In genomic region chr9:70011366-70011765, GRCh38 we compare ENCODE assay signal across 19 cellular contexts. TPM values are rescaled to one million over a fixed set of nuclear protein-coding genes. Genes with fewer than 3 reads are reported as not detected.
DNase-seq lines count a peak whose midpoint lies in the region; ATAC-seq, FAIRE-seq and TF ChIP-seq lines count a peak whose summit lies in the region.
"Had no signal": no experiment of that assay in that cellular context is flagged by ENCODE, and none has a peak within 500 bp of the region (broad histone marks: within the 10 kb centered on the region; RNA-seq: fewer than 3 reads in every experiment).

No MANE protein-coding gene starts in this region.

- no peak overlapping the region for H3K27ac Mint-ChIP-seq in astrocyte (ENCODE audit: unreplicated experiment)
- no peak overlapping the region for H3K27ac Mint-ChIP-seq in effector memory CD8-positive, alpha-beta T cell
- H3K27ac Mint-ChIP-seq: HFFc6 had no signal

- no peaks in the 10 kb centered on the region for H3F3A ChIP-seq in smooth muscle cell (ENCODE audit: low read depth)

- no peak for FAIRE-seq in astrocyte (lab: Jason Lieb, UNC)
- FAIRE-seq: GM12892, H54 had no signal

- H3K9me3 ChIP-seq in IMR-90 (ENCODE audit: control insufficient read depth, insufficient read depth, low read length) (no peaks in the 10 kb centered on the region), astrocyte (ENCODE audit: insufficient read depth, low read depth, low read length) (no peaks in the 10 kb centered on the region), smooth muscle cell (replicated peaks; ENCODE audit: low read depth) (no peaks in the 10 kb centered on the region), left lung (no peaks in the 10 kb centered on the region)

- H4K20me1 ChIP-seq in IMR-90 (ENCODE audit: insufficient read depth, low read length), result no peaks in the 10 kb centered on the region
- no peaks in the 10 kb centered on the region for H4K20me1 ChIP-seq in astrocyte (ENCODE audit: insufficient read depth, low read length)
- H4K20me1 ChIP-seq in smooth muscle cell (ENCODE audit: low read depth), result no peaks in the 10 kb centered on the region

- peak overlapping the region; percentile 47; the same call in 1 of the 2 replicates for H3K18ac ChIP-seq in IMR-90 (ENCODE audit: low read depth, low read length)

- DNase-seq in EL, result peak; percentile 18
- DNase-seq in IMR-90, result peak; percentile 37
- peak; percentile 23 for DNase-seq in astrocyte (ENCODE audit: low read depth)
- DNase-seq in smooth muscle cell (lab: John Stamatoyannopoulos, UW; ENCODE audit: unreplicated experiment), result no peak
- DNase-seq in effector memory CD8-positive, alpha-beta T cell, result no peak
- DNase-seq in SKM-1 (lab: John Stamatoyannopoulos, UW; ENCODE audit: unreplicated experiment), result no peak
- DNase-seq in left lung, result no peak
- DNase-seq: DMS79, GDM1, HFFc6, Karpas-422, NCI-H1417 treated with DMSO at 0.1 percent for 48 hours, NCI-H2029, NCI-H2171, NCI-H446, NCI-H69, PC-3 had no signal

- H3K4me1 ChIP-seq in IMR-90 (ENCODE audit: control insufficient read depth, insufficient read depth, low read length), result peaks cover 11% of the 10 kb centered on the region
- peaks cover 3% of the 10 kb centered on the region for H3K4me1 ChIP-seq in astrocyte (ENCODE audit: insufficient read depth, low read length)
- H3K4me1 ChIP-seq in smooth muscle cell (ENCODE audit: low read depth), result no peaks in the 10 kb centered on the region
- no peaks in the 10 kb centered on the region for H3K4me1 ChIP-seq in left lung

- BruUV-seq in IMR-90 (replicated peaks; lab: Mats Ljungman, UMichigan), result no TSS peak

- no peak overlapping the region for H3K14ac ChIP-seq in IMR-90 (replicated peaks; ENCODE audit: low read depth, low read length)

- no peak overlapping the region for H2AK9ac ChIP-seq in IMR-90 (replicated peaks; ENCODE audit: low read depth, low read length, poor library complexity)

- H3K56ac ChIP-seq in IMR-90 (ENCODE audit: extremely low read depth, insufficient read depth, low read length), result no peak overlapping the region

- H2BK5ac ChIP-seq in IMR-90 (ENCODE audit: low read depth, low read length, poor library complexity, severe bottlenecking), result peak overlapping the region; percentile 20

- no peak overlapping the region for H2AK5ac ChIP-seq in IMR-90 (ENCODE audit: low read depth, low read length)

- no peak for ATAC-seq in IMR-90 (ENCODE audit: low read depth)
- no peak for ATAC-seq in effector memory CD8-positive, alpha-beta T cell (replicated peaks)
- ATAC-seq in left lung, result no peak
- ATAC-seq: PC-3 had no signal

- TF ChIP-seq POLR2A in IMR-90 (IDR thresholded peaks at IDR 0.05; ENCODE audit: low read depth, low read length), result no peak

- CTCF ChIA-PET in IMR-90 (lab: Yijun Ruan, JAX), result no interaction called here

- H3K4me3 ChIP-seq in IMR-90 (ENCODE audit: insufficient read depth, low read depth, low read length), result no peak overlapping the region
- no peak overlapping the region for H3K4me3 ChIP-seq in astrocyte (ENCODE audit: insufficient read depth, low read depth, low read length)
- H3K4me3 ChIP-seq in smooth muscle cell, result no peak overlapping the region
- H3K4me3 ChIP-seq in left lung, result no peak overlapping the region

- H4K5ac ChIP-seq in IMR-90 (ENCODE audit: low read depth, low read length), result no peak overlapping the region; the same call in 1 of the 2 replicates

- WGBS in IMR-90 (ENCODE audit: extremely low coverage in 2 of 2, insufficient read length in 1 of 2), 2 experiments, result no CpG with 5 or more reads among the region's 1 CpG
- 53% methylated on average over 1 of the region's 1 CpG for WGBS in smooth muscle cell (ENCODE audit: low lambda C conversion rate)

- H3K23ac ChIP-seq in IMR-90 (ENCODE audit: low read depth, low read length), result no peak overlapping the region

- no peak overlapping the region for H4K91ac ChIP-seq in IMR-90 (ENCODE audit: insufficient read depth, low read depth, low read length)

- dilution Hi-C loops in IMR-90 (cut with HindIII; ENCODE audit: low sequenced_read_pairs, unreplicated experiment), result no loop called here

- H3K4me2 ChIP-seq in IMR-90 (ENCODE audit: low read depth, low read length), result no peak overlapping the region
- H3K4me2 ChIP-seq in astrocyte (ENCODE audit: low read length), result no peak overlapping the region
- no peak overlapping the region for H3K4me2 ChIP-seq in smooth muscle cell

- TF ChIP-seq CTCF in IMR-90 (conservative IDR thresholded peaks at IDR 0.05; ENCODE audit: low read depth, low read length) (no peak), astrocyte (IDR thresholded peaks at IDR 0.05; ENCODE audit: insufficient read depth, low read depth, low read length) (no peak), smooth muscle cell (IDR thresholded peaks at IDR 0.05; ENCODE audit: borderline replicate concordance, insufficient read depth, poor library complexity, severe bottlenecking) (no peak), left lung (IDR thresholded peaks at IDR 0.05) (no peak)

- H3K79me2 ChIP-seq in astrocyte (ENCODE audit: insufficient read depth, low read length) (no peaks in the 10 kb centered on the region), smooth muscle cell (ENCODE audit: low read depth) (no peaks in the 10 kb centered on the region)

- peaks cover 15% of the 10 kb centered on the region for H3K4me1 Mint-ChIP-seq in astrocyte (ENCODE audit: low read depth, unreplicated experiment)
- no peaks in the 10 kb centered on the region for H3K4me1 Mint-ChIP-seq in effector memory CD8-positive, alpha-beta T cell (ENCODE audit: low read depth in 2 of 2)

- no peaks in the 10 kb centered on the region for H3K27me3 ChIP-seq in IMR-90 (ENCODE audit: control insufficient read depth, insufficient read depth, low read length)
- H3K27me3 ChIP-seq in astrocyte (ENCODE audit: insufficient read depth, low read length), result no peaks in the 10 kb centered on the region
- no peaks in the 10 kb centered on the region for H3K27me3 ChIP-seq in smooth muscle cell (ENCODE audit: low read depth)
- no peaks in the 10 kb centered on the region for H3K27me3 ChIP-seq in left lung

- H2BK15ac ChIP-seq in IMR-90 (ENCODE audit: low read depth, low read length), result no peak overlapping the region

- POLR2A ChIA-PET in IMR-90 (lab: Charles Lee; ENCODE audit: unreplicated experiment), result no interaction called here

- in situ Hi-C loops in IMR-90 (cut with MboI; ENCODE audit: low sequenced_read_pairs), result no loop called here

- intact Hi-C loops in IMR-90 (cut with micrococcal nuclease), result no loop called here
- intact Hi-C loops in left lung (cut with DNase I), result no loop called here

- H3K4ac ChIP-seq in IMR-90 (ENCODE audit: low read depth, low read length), result no peak overlapping the region

- 0 out of 2 replicates have a peak, but pooled peaks cover 6% of the 10 kb centered on the region for H3K9me1 ChIP-seq in IMR-90 (ENCODE audit: insufficient read depth, low read length)

- H3K27me3 Mint-ChIP-seq in astrocyte (ENCODE audit: low read depth, unreplicated experiment), result no peaks in the 10 kb centered on the region
- H3K27me3 Mint-ChIP-seq in effector memory CD8-positive, alpha-beta T cell, result peaks cover 0 to 26% of the 10 kb centered on the region in 2 donors

- H2BK20ac ChIP-seq in IMR-90 (ENCODE audit: low read depth, low read length), result no peak overlapping the region

- no peak overlapping the region for H2BK120ac ChIP-seq in IMR-90 (ENCODE audit: low read depth, low read length)

- H2AFZ ChIP-seq in IMR-90 (replicated peaks; ENCODE audit: low read length, poor library complexity), result peak overlapping the region; percentile 67
- no peak overlapping the region for H2AFZ ChIP-seq in astrocyte (ENCODE audit: low read depth, low read length)
- no peak overlapping the region for H2AFZ ChIP-seq in smooth muscle cell (ENCODE audit: low read depth)

- H3K9ac ChIP-seq in IMR-90 (ENCODE audit: low read depth, low read length) (no peak overlapping the region), astrocyte (ENCODE audit: low read length) (no peak overlapping the region), smooth muscle cell (ENCODE audit: low read depth) (no peak overlapping the region)

- no peak overlapping the region for H4K8ac ChIP-seq in IMR-90 (ENCODE audit: low read depth in 2 of 2, low read length in 2 of 2)

- no peaks in the 10 kb centered on the region for H3K9me3 Mint-ChIP-seq in astrocyte (ENCODE audit: unreplicated experiment)
- H3K9me3 Mint-ChIP-seq in effector memory CD8-positive, alpha-beta T cell, result no peaks in the 10 kb centered on the region
- H3K9me3 Mint-ChIP-seq: HFFc6 had no signal

- H3K27ac ChIP-seq in IMR-90 (ENCODE audit: insufficient read depth, low read length) (no peak overlapping the region), astrocyte (ENCODE audit: low read depth, low read length) (no peak overlapping the region), smooth muscle cell (ENCODE audit: low read depth) (peak overlapping the region; percentile 7), left lung (no peak overlapping the region)

- H3K36me3 ChIP-seq in IMR-90 (ENCODE audit: control insufficient read depth, insufficient read depth, low read length) (no peaks in the 10 kb centered on the region), astrocyte (ENCODE audit: insufficient read depth, low read length) (no peaks in the 10 kb centered on the region), smooth muscle cell (ENCODE audit: low read depth) (no peaks in the 10 kb centered on the region), left lung (no peaks in the 10 kb centered on the region)

- no peak for TF ChIP-seq RAD21 in IMR-90 (IDR thresholded peaks at IDR 0.05; ENCODE audit: low read length)

- H3K36me3 Mint-ChIP-seq in astrocyte (ENCODE audit: low read depth, unreplicated experiment), result no peaks in the 10 kb centered on the region
- no peaks in the 10 kb centered on the region for H3K36me3 Mint-ChIP-seq in effector memory CD8-positive, alpha-beta T cell (ENCODE audit: insufficient read depth)

- H3K4me3 Mint-ChIP-seq in astrocyte (ENCODE audit: unreplicated experiment), result no peak overlapping the region
- no peak overlapping the region for H3K4me3 Mint-ChIP-seq in effector memory CD8-positive, alpha-beta T cell
- H3K4me3 Mint-ChIP-seq: HFFc6 had no signal

- no peaks in the 10 kb centered on the region for H3K79me1 ChIP-seq in IMR-90 (ENCODE audit: low read depth in 1 of 2, low read length in 2 of 2)

TF ChIP-seq in IMR-90, 13 proteins besides CTCF, POLR2A, EP300 and RAD21 (continues in another document):
- TF ChIP-seq SMC3 (IDR thresholded peaks at IDR 0.05; ENCODE audit: low read depth, low read length) (no peak), CEBPB (IDR thresholded peaks at IDR 0.05; ENCODE audit: low read depth, low read length) (no peak), BHLHE40 (IDR thresholded peaks at IDR 0.05; ENCODE audit: low read depth, low read length) (no peak), NFE2L2 (IDR thresholded peaks at IDR 0.05; ENCODE audit: low read depth, low read length) (no peak), MAFK (IDR thresholded peaks at IDR 0.05; ENCODE audit: low read depth, low read length) (no peak), MXI1 (IDR thresholded peaks at IDR 0.05; ENCODE audit: borderline replicate concordance, low read depth, low read length) (no peak)

RNA-seq across cellular contexts. Expression of gene MAMDC2, which starts 32.3 kb away (rescaled TPM):
- total RNA-seq in IMR-90 (2012; rRNA removed) (5.0 and 5.6 TPM in 2 replicates), astrocyte (135 and 211 TPM in 2 replicates), smooth muscle cell (13.0 and 13.3 TPM in 2 replicates), left lung (10 to 100 TPM; 19.4 to 23.6 TPM)
- polyA plus RNA-seq in IMR-90 (2012; rRNA removed) (5.0 and 5.2 TPM in 2 replicates), smooth muscle cell (7.9 and 8.2 TPM in 2 replicates)
- polyA plus RNA-seq in IMR-90 (2012; cell fraction: cytosol; rRNA removed), result 1.2 and 2.8 TPM in 2 replicates
- polyA plus RNA-seq in IMR-90 (2012; cell fraction: nucleus; rRNA removed; ENCODE audit: low replicate concordance), result 1.3 and 3.5 TPM in 2 replicates
- total RNA-seq: PC-3 had no signal

Comparison
In these comparisons a context has a peak if more than half of its experiments do, and no peak if none do; other contexts are left out.
1. DNase-seq: peak in EL (single experiment), IMR-90 (single experiment) and astrocyte (single experiment); none in smooth muscle cell (single experiment), effector memory CD8-positive, alpha-beta T cell (0 of 3), SKM-1 (single experiment) and left lung (0 of 2).